ENCODE assay signal across 14 cellular contexts in genomic region chr10:43401627-43402026, GRCh38. TPM values are rescaled to one million over a fixed set of nuclear protein-coding genes. Genes with fewer than 3 reads are reported as not detected.
DNase-seq lines count a peak whose midpoint lies in the region; ATAC-seq, FAIRE-seq and TF ChIP-seq lines count a peak whose summit lies in the region.
"Had no signal": no experiment of that assay in that cellular context is flagged by ENCODE, and none has a peak within 500 bp of the region (broad histone marks: within the 10 kb centered on the region; RNA-seq: fewer than 3 reads in every experiment).

No MANE protein-coding gene starts in this region.

- peaks cover 99% of the 10 kb centered on the region for H3K79me2 ChIP-seq in OCI-LY7 (ENCODE audit: insufficient read depth, low read depth, low read length)
- H3K79me2 ChIP-seq in H1 (ENCODE audit: control insufficient read depth in 1 of 2, insufficient read depth in 2 of 2, low read length in 2 of 2): peaks cover 59 to 94% of the 10 kb centered on the region in 2 experiments
- H3K79me2 ChIP-seq in trophoblast cell (ENCODE audit: control insufficient read depth, insufficient read depth, low read length, poor library complexity): peaks cover 32% of the 10 kb centered on the region

- no peak for TF ChIP-seq POLR2A in H1 (IDR thresholded peaks at IDR 0.05; ENCODE audit: control extremely low read depth in 1 of 2, low read depth in 2 of 2, low read length in 2 of 2)

- no peaks in the 10 kb centered on the region for H3K27me3 Mint-ChIP-seq in activated CD8-positive, alpha-beta memory T cell treated with anti-CD3 and anti-CD28 coated beads, Interleukin-2, amount 10 ng/mL, durations not matched to agents 7 days and 5 days

- peak overlapping the region; percentile 88 for H3K27ac Mint-ChIP-seq in activated CD8-positive, alpha-beta memory T cell treated with anti-CD3 and anti-CD28 coated beads, Interleukin-2, amount 10 ng/mL, durations not matched to agents 7 days and 5 days

- no peak for TF ChIP-seq EP300 in H1 (IDR thresholded peaks at IDR 0.05; ENCODE audit: borderline replicate concordance in 1 of 2, low read depth in 2 of 2, low read length in 2 of 2)

- peak overlapping the region; percentile 82 for H3K27ac ChIP-seq in OCI-LY7 (ENCODE audit: low read depth, low read length, poor library complexity, severe bottlenecking)
- no peak overlapping the region for H3K27ac ChIP-seq in H1 (ENCODE audit: low read depth, low read length)
- H3K27ac ChIP-seq in trophoblast cell (ENCODE audit: low read depth, low read length): no peak overlapping the region
- no peak overlapping the region for H3K27ac ChIP-seq in brain microvascular endothelial cell

- H3K4me2 ChIP-seq in OCI-LY7 (ENCODE audit: low read length) (peak overlapping the region; percentile 91), H1 (ENCODE audit: insufficient read depth in 1 of 2, low read depth in 2 of 2, low read length in 2 of 2) (peak overlapping the region; percentile 29 to 36; a peak in 3 of 4 replicates), trophoblast cell (ENCODE audit: low read length) (peak overlapping the region; percentile 36)

- TF ChIP-seq RAD21 in H1 (IDR thresholded peaks at IDR 0.05 in 1 of 2, conservative IDR thresholded peaks at IDR 0.05 in 1 of 2; ENCODE audit: low read depth in 2 of 2, low read length in 2 of 2): no peak

- no peak overlapping the region for H3K18ac ChIP-seq in H1 (ENCODE audit: extremely low read depth, low read length)
- H3K18ac ChIP-seq in trophoblast cell (ENCODE audit: low read length): no peak overlapping the region

- H3K79me1 ChIP-seq in H1 (ENCODE audit: low read depth, low read length): no peaks in the 10 kb centered on the region; the same call in 1 of the 2 replicates
- peaks cover 9% of the 10 kb centered on the region for H3K79me1 ChIP-seq in trophoblast cell (ENCODE audit: low read length)

- peak overlapping the region; percentile 92 for H3K4me3 ChIP-seq in OCI-LY7 (ENCODE audit: low read depth, low read length, poor library complexity, severe bottlenecking)
- peak overlapping the region in 2 of 4 experiments; percentile 5 to 37; a peak in 3 of 8 replicates for H3K4me3 ChIP-seq in H1 (ENCODE audit: extremely low read depth in 1 of 4, insufficient read depth in 2 of 4, low read depth in 3 of 4, low read length in 4 of 4)
- no peak overlapping the region for H3K4me3 ChIP-seq in trophoblast cell (ENCODE audit: low read depth, low read length)
- no peak overlapping the region for H3K4me3 ChIP-seq in brain microvascular endothelial cell (ENCODE audit: low read depth, low read length)

- H3K4me3 Mint-ChIP-seq in activated CD8-positive, alpha-beta memory T cell treated with anti-CD3 and anti-CD28 coated beads, Interleukin-2, amount 10 ng/mL, durations not matched to agents 7 days and 5 days: peak overlapping the region; percentile 98

- H2BK5ac ChIP-seq in H1 (ENCODE audit: low read depth, low read length): no peak overlapping the region
- no peak overlapping the region for H2BK5ac ChIP-seq in trophoblast cell (ENCODE audit: low read depth, low read length, poor library complexity)

- no peaks in the 10 kb centered on the region for H3K9me3 Mint-ChIP-seq in activated CD8-positive, alpha-beta memory T cell treated with anti-CD3 and anti-CD28 coated beads, Interleukin-2, amount 10 ng/mL, durations not matched to agents 7 days and 5 days (ENCODE audit: low read depth)

- peaks cover 63% of the 10 kb centered on the region for H3K4me1 Mint-ChIP-seq in activated CD8-positive, alpha-beta memory T cell treated with anti-CD3 and anti-CD28 coated beads, Interleukin-2, amount 10 ng/mL, durations not matched to agents 7 days and 5 days

- H3K4ac ChIP-seq in H1 (replicated peaks; ENCODE audit: insufficient read length, low read depth, low read length): no peak overlapping the region
- H3K4ac ChIP-seq in trophoblast cell (ENCODE audit: low read depth, low read length): peak overlapping the region; percentile 93

- H3K4me1 ChIP-seq in OCI-LY7 (ENCODE audit: insufficient read depth, low read length, poor library complexity, severe bottlenecking): peaks cover 77% of the 10 kb centered on the region
- H3K4me1 ChIP-seq in H1 (replicated peaks in 1 of 4; ENCODE audit: control insufficient read depth in 3 of 4, insufficient read depth in 4 of 4, low read length in 3 of 4): peaks cover 1 to 16% (median 15%) of the 10 kb centered on the region in 4 experiments
- peaks cover 16 to 32% of the 10 kb centered on the region in 2 experiments for H3K4me1 ChIP-seq in trophoblast cell (ENCODE audit: control insufficient read depth in 1 of 2, insufficient read depth in 2 of 2, low read length in 2 of 2)

- no TSS peak for BruUV-seq in OCI-LY7 (replicated peaks; lab: Mats Ljungman, UMichigan)

- H3K36me3 ChIP-seq in OCI-LY7 (ENCODE audit: insufficient read depth, low read length): peaks cover 90% of the 10 kb centered on the region
- H3K36me3 ChIP-seq in H1 (ENCODE audit: control insufficient read depth in 2 of 4, insufficient read depth in 4 of 4, low read length in 3 of 4): peaks cover 0 to 4% (median 1%) of the 10 kb centered on the region in 4 experiments; a peak in 2 of 8 replicates
- peaks cover 4 to 10% of the 10 kb centered on the region in 2 experiments for H3K36me3 ChIP-seq in trophoblast cell (ENCODE audit: control insufficient read depth in 1 of 2, insufficient read depth in 2 of 2, low read length in 2 of 2)
- H3K36me3 ChIP-seq in brain microvascular endothelial cell (replicated peaks): peaks cover 3% of the 10 kb centered on the region

- peak; percentile 32 for FAIRE-seq in H1 (lab: Jason Lieb, UNC)
- FAIRE-seq: GM12891, islet of Langerhans had no signal

- H4K20me1 ChIP-seq in OCI-LY7 (ENCODE audit: insufficient read depth, low read length) (peaks cover 53% of the 10 kb centered on the region), H1 (replicated peaks in 1 of 2; ENCODE audit: control insufficient read depth in 1 of 2, insufficient read depth in 2 of 2, low read length in 2 of 2) (peaks cover 14 to 22% of the 10 kb centered on the region in 2 experiments)

- no peak overlapping the region for H4K91ac ChIP-seq in H1 (replicated peaks; ENCODE audit: insufficient read length, low read length)
- H4K91ac ChIP-seq in trophoblast cell (ENCODE audit: low read depth, low read length): no peak overlapping the region

- H3K23me2 ChIP-seq in H1 (ENCODE audit: low read depth, low read length): peaks cover 2% of the 10 kb centered on the region

- CTCF ChIA-PET in activated CD8-positive, alpha-beta memory T cell treated with anti-CD3 and anti-CD28 coated beads, Interleukin-2, amount 10 ng/mL, durations not matched to agents 7 days and 5 days (lab: Charles Lee): interaction anchor here (1.1 to 1.6 kb wide), 2 partner anchors 14 to 18 kb away, joined by 3 to 7 read pairs; no protein-coding TSS in a partner anchor
- CTCF ChIA-PET in OCI-LY7 (lab: Charles Lee; ENCODE audit: unreplicated experiment) (no interaction called here), H1 (lab: Charles Lee; ENCODE audit: partially characterized antibody) (interaction anchor here (0.9 to 1.8 kb wide), 5 partner anchors 11 to 109 kb away, joined by 3 to 5 read pairs (median 3); no protein-coding TSS in a partner anchor)

- no peak overlapping the region for H2BK120ac ChIP-seq in H1 (replicated peaks; ENCODE audit: low read depth, low read length)
- no peak overlapping the region for H2BK120ac ChIP-seq in trophoblast cell (ENCODE audit: insufficient read depth, low read length, poor library complexity)

- H3K56ac ChIP-seq in H1 (replicated peaks; ENCODE audit: insufficient read length, low read depth, low read length): no peak overlapping the region

- TF ChIP-seq CTCF in OCI-LY7 (conservative IDR thresholded peaks at IDR 0.05; ENCODE audit: low read length) (no peak), H1 (IDR thresholded peaks at IDR 0.05; ENCODE audit: control extremely low read depth in 1 of 3, insufficient read depth in 1 of 3, low read depth in 1 of 3, low read length in 3 of 3) (no peak), brain microvascular endothelial cell (IDR thresholded peaks at IDR 0.05; ENCODE audit: low read depth, low read length, missing control alignments) (no peak)

- no peak overlapping the region for H3K14ac ChIP-seq in H1 (ENCODE audit: insufficient read length)
- no peak overlapping the region for H3K14ac ChIP-seq in trophoblast cell (ENCODE audit: low read length)

- H3K9me3 ChIP-seq in OCI-LY7 (ENCODE audit: low read length): no peaks in the 10 kb centered on the region
- H3K9me3 ChIP-seq in H1 (ENCODE audit: insufficient read depth in 2 of 2, low read depth in 1 of 2, low read length in 1 of 2): no peaks in the 10 kb centered on the region
- no peaks in the 10 kb centered on the region for H3K9me3 ChIP-seq in trophoblast cell (ENCODE audit: insufficient read depth, low read depth, low read length)

- H2BK12ac ChIP-seq in H1 (ENCODE audit: low read depth, low read length) (no peak overlapping the region), trophoblast cell (ENCODE audit: low read length) (no peak overlapping the region)

- peaks cover 61% of the 10 kb centered on the region for H3K36me3 Mint-ChIP-seq in activated CD8-positive, alpha-beta memory T cell treated with anti-CD3 and anti-CD28 coated beads, Interleukin-2, amount 10 ng/mL, durations not matched to agents 7 days and 5 days

- H3K9me2 ChIP-seq in OCI-LY7 (ENCODE audit: insufficient read depth, low read length): no peaks in the 10 kb centered on the region

- no peak overlapping the region for H4K8ac ChIP-seq in H1 (ENCODE audit: extremely low read depth, insufficient read depth, low read length)
- no peak overlapping the region for H4K8ac ChIP-seq in trophoblast cell (ENCODE audit: low read depth, low read length)

- ATAC-seq in activated CD8-positive, alpha-beta memory T cell treated with anti-CD3 and anti-CD28 coated beads, Interleukin-2, amount 10 ng/mL, durations not matched to agents 7 days and 5 days: no peak
- ATAC-seq in GM21786 (IDR thresholded peaks at IDR 0.05; ENCODE audit: unreplicated experiment) (no peak), HG03095 (IDR thresholded peaks at IDR 0.05; ENCODE audit: unreplicated experiment) (no peak)

- no peak overlapping the region for H2BK15ac ChIP-seq in H1 (ENCODE audit: low read length)

- H2AFZ ChIP-seq in OCI-LY7 (ENCODE audit: low read length) (no peak overlapping the region), H1 (ENCODE audit: low read length) (no peak overlapping the region), trophoblast cell (ENCODE audit: insufficient read depth, low read length, poor library complexity) (no peak overlapping the region)

- H3K9ac ChIP-seq in H1 (replicated peaks in 1 of 4; ENCODE audit: extremely low read depth in 1 of 4, low read depth in 3 of 4, low read length in 3 of 4): no peak overlapping the region; a peak in 2 of 7 replicates
- no peak overlapping the region for H3K9ac ChIP-seq in trophoblast cell (ENCODE audit: low read length)

- in situ Hi-C loops in brain microvascular endothelial cell (cut with HindIII; ENCODE audit: low pct_ligation_motif_present, low sequenced_read_pairs): no loop called here

- POLR2A ChIA-PET in OCI-LY7 (lab: Charles Lee) (interaction anchor here (1.5 to 1.6 kb wide), 2 partner anchors 10 to 27 kb away, joined by 6 to 7 read pairs; no protein-coding TSS in a partner anchor), H1 (lab: Charles Lee; ENCODE audit: partially characterized antibody) (interaction anchor here (0.6 to 10.5 kb wide), 10 partner anchors 9 to 117 kb away, joined by 3 to 112 read pairs (median 6); partner anchors contain the start of gene ZNF487)

- no peak overlapping the region for H3K23ac ChIP-seq in H1 (ENCODE audit: insufficient read length)
- H3K23ac ChIP-seq in trophoblast cell (ENCODE audit: low read length): no peak overlapping the region

- 32% methylated on average over 2 of the region's 2 CpGs; no CpG with 5 or more reads in 1 of the 2 experiments for WGBS in H1 (ENCODE audit: extremely low coverage in 1 of 2, insufficient coverage in 1 of 2, insufficient read length in 1 of 2, insufficient replicate concordance in 2 of 2, low coverage in 1 of 2, low lambda C conversion rate in 2 of 2, missing lambda C conversion rate in 1 of 2), 2 experiments
- no CpG with 5 or more reads among the region's 2 CpGs for WGBS in trophoblast cell (ENCODE audit: extremely low coverage, insufficient coverage, insufficient read length)

- H4K12ac ChIP-seq in trophoblast cell (ENCODE audit: low read depth, low read length): no peak overlapping the region

- H4K5ac ChIP-seq in H1 (ENCODE audit: insufficient read length, low read depth, low read length): no peak overlapping the region

- H2AK5ac ChIP-seq in H1 (ENCODE audit: low read depth, low read length): no peak overlapping the region
- no peak overlapping the region for H2AK5ac ChIP-seq in trophoblast cell (ENCODE audit: low read length)

- intact Hi-C loops in OCI-LY7 (cut with micrococcal nuclease; ENCODE audit: unreplicated experiment): no loop called here

- no peak for DNase-seq in activated CD8-positive, alpha-beta memory T cell treated with anti-CD3 and anti-CD28 coated beads, Interleukin-2, amount 10 ng/mL, durations not matched to agents 7 days and 5 days
- DNase-seq in activated CD8-positive, alpha-beta memory T cell treated with anti-CD3 and anti-CD28 coated beads, Interleukin-2, amount 50 U/mL, for 4 hours: no peak
- DNase-seq in OCI-LY7 (ENCODE audit: low spot score): no peak
- no peak for DNase-seq in H1 (ENCODE audit: low read depth in 1 of 2, low spot score in 2 of 2)
- no peak for DNase-seq in trophoblast cell
- no peak for DNase-seq in brain microvascular endothelial cell
- DNase-seq: activated CD8-positive, alpha-beta memory T cell treated with anti-CD3 and anti-CD28 coated beads for 24 hours; NCI-H1417 treated with DMSO at 0.1 percent for 48 hours had no signal

- H3K27me3 ChIP-seq in H1 (replicated peaks in 1 of 4; ENCODE audit: control insufficient read depth in 3 of 4, extremely low read depth in 1 of 4, insufficient read depth in 3 of 4, low read length in 3 of 4) (no peaks in the 10 kb centered on the region), trophoblast cell (ENCODE audit: insufficient read depth, low read length) (no peaks in the 10 kb centered on the region), brain microvascular endothelial cell (replicated peaks) (no peaks in the 10 kb centered on the region)

- H2BK20ac ChIP-seq in H1 (ENCODE audit: low read length): no peak overlapping the region

RNA-seq across cellular contexts. Expression of gene HNRNPF, which starts 7.4 kb away (rescaled TPM):
- 100 to 1,000 TPM; 446 to 512 TPM for total RNA-seq in activated CD8-positive, alpha-beta memory T cell treated with anti-CD3 and anti-CD28 coated beads, Interleukin-2, amount 10 ng/mL, durations not matched to agents 7 days and 5 days
- 280 and 354 TPM in 2 replicates for total RNA-seq in OCI-LY7 (2014; rRNA removed; shearing (Covaris generic))
- 286 and 340 TPM in 2 replicates for total RNA-seq in OCI-LY7 (2022)
- 389 and 397 TPM in 2 replicates for total RNA-seq in H1 (2021; fragmentation: NEBNext Ultra II Directional; extraction: Animal tissue kit (Norgen Biotek cat#: 25700))
- polyA plus RNA-seq in H1 (2011; rRNA removed): 208 and 209 TPM in 2 replicates
- 285 TPM for polyA plus RNA-seq in H1 (2011; cell fraction: cytosol; rRNA removed)
- polyA plus RNA-seq in H1 (2011; cell fraction: nucleus; rRNA removed): 199 TPM
- 322 to 369 TPM (median 332 TPM) in 4 replicates for polyA plus RNA-seq in H1 (2012, experiment 1 of 2)
- polyA plus RNA-seq in H1 (2012, experiment 2 of 2): 154 TPM
- polyA plus RNA-seq in H1 (2013, experiment 1 of 2): 167 TPM
- polyA plus RNA-seq in H1 (2013, experiment 2 of 2): 175 TPM
- 303 and 334 TPM in 2 replicates for polyA minus RNA-seq in H1 (2011; rRNA and poly(A)+ RNA removed)
- 147 TPM for polyA minus RNA-seq in H1 (2011; cell fraction: cytosol; rRNA and poly(A)+ RNA removed)
- 101 TPM for polyA minus RNA-seq in H1 (2011; cell fraction: nucleus; rRNA and poly(A)+ RNA removed)
- polyA plus RNA-seq in trophoblast cell (2013): 123 and 124 TPM in 2 replicates

RNA-seq across cellular contexts. Expression of gene FXYD4, which starts 30.2 kb away (rescaled TPM):
- under 1 TPM in 1 of 2 experiments, not detected in 1; 0.37 TPM for total RNA-seq in activated CD8-positive, alpha-beta memory T cell treated with anti-CD3 and anti-CD28 coated beads, Interleukin-2, amount 10 ng/mL, durations not matched to agents 7 days and 5 days
- not detected in 2 replicates for total RNA-seq in OCI-LY7 (2014; rRNA removed; shearing (Covaris generic))
- total RNA-seq in OCI-LY7 (2022): not detected in 2 replicates
- not detected in 2 replicates for total RNA-seq in H1 (2021; fragmentation: NEBNext Ultra II Directional; extraction: Animal tissue kit (Norgen Biotek cat#: 25700))
- not detected in 2 replicates for polyA plus RNA-seq in H1 (2011; rRNA removed)
- polyA plus RNA-seq in H1 (2011; cell fraction: cytosol; rRNA removed): not detected
- not detected for polyA plus RNA-seq in H1 (2011; cell fraction: nucleus; rRNA removed)
- polyA plus RNA-seq in H1 (2012, experiment 1 of 2): not detected in 4 replicates
- polyA plus RNA-seq in H1 (2012, experiment 2 of 2): not detected
- not detected for polyA plus RNA-seq in H1 (2013, experiment 1 of 2)
- polyA plus RNA-seq in H1 (2013, experiment 2 of 2): not detected
- not detected in 2 replicates for polyA minus RNA-seq in H1 (2011; rRNA and poly(A)+ RNA removed)
- not detected for polyA minus RNA-seq in H1 (2011; cell fraction: cytosol; rRNA and poly(A)+ RNA removed)
- not detected for polyA minus RNA-seq in H1 (2011; cell fraction: nucleus; rRNA and poly(A)+ RNA removed)
- polyA plus RNA-seq in trophoblast cell (2013): 0.14 and 0.64 TPM in 2 replicates
- total RNA-seq: dermis microvascular lymphatic vessel endothelial cell, pulmonary artery endothelial cell had no signal

RNA-seq across cellular contexts. Expression of gene ZNF487, which starts 35.3 kb away (rescaled TPM):
- total RNA-seq in activated CD8-positive, alpha-beta memory T cell treated with anti-CD3 and anti-CD28 coated beads, Interleukin-2, amount 10 ng/mL, durations not matched to agents 7 days and 5 days: 1 to 10 TPM; 1.9 to 2.7 TPM
- total RNA-seq in OCI-LY7 (2014; rRNA removed; shearing (Covaris generic)): 6.5 and 8.1 TPM in 2 replicates
- total RNA-seq in OCI-LY7 (2022): 3.5 and 5.0 TPM in 2 replicates
- total RNA-seq in H1 (2021; fragmentation: NEBNext Ultra II Directional; extraction: Animal tissue kit (Norgen Biotek cat#: 25700)): 1.9 TPM in 2 replicates
- polyA plus RNA-seq in H1 (2011; rRNA removed): 1.9 and 2.5 TPM in 2 replicates
- polyA plus RNA-seq in H1 (2011; cell fraction: cytosol; rRNA removed): 1.8 TPM
- polyA plus RNA-seq in H1 (2011; cell fraction: nucleus; rRNA removed): 2.7 TPM
- 0.97 to 1.6 TPM (median 1.3 TPM) in 4 replicates for polyA plus RNA-seq in H1 (2012, experiment 1 of 2)
- polyA plus RNA-seq in H1 (2012, experiment 2 of 2): 1.8 TPM
- polyA plus RNA-seq in H1 (2013, experiment 1 of 2): 1.6 TPM
- polyA plus RNA-seq in H1 (2013, experiment 2 of 2): 1.4 TPM
- 0.57 and 3.0 TPM in 2 replicates for polyA minus RNA-seq in H1 (2011; rRNA and poly(A)+ RNA removed)
- not detected for polyA minus RNA-seq in H1 (2011; cell fraction: cytosol; rRNA and poly(A)+ RNA removed)
- polyA minus RNA-seq in H1 (2011; cell fraction: nucleus; rRNA and poly(A)+ RNA removed): 3.3 TPM
- polyA plus RNA-seq in trophoblast cell (2013): 1.5 and 1.8 TPM in 2 replicates

Comparison
In these comparisons a context has a peak if more than half of its experiments do, and no peak if none do; other contexts are left out.
1. H3K4me2 ChIP-seq: peak in every context shown above with its lines; median percentile 91 in OCI-LY7; 36 in trophoblast cell; 32 in H1.